Comparison of ENCODE assay signal across 1 cellular context in genomic region chr2:96164459-96165184, GRCh38.
TF ChIP-seq lines count a peak whose summit lies in the region.

No MANE protein-coding gene starts in this region.

TF ChIP-seq in GM12878, 131 proteins besides CTCF, POLR2A, EP300 and RAD21 (continued from another document and continues in another):
- no peak for TF ChIP-seq ZBTB40 (IDR thresholded peaks at IDR 0.05; ENCODE audit: borderline replicate concordance)
- TF ChIP-seq E2F4 (IDR thresholded peaks at IDR 0.05; ENCODE audit: low read depth, low read length), result no peak
- TF ChIP-seq ESRRA (IDR thresholded peaks at IDR 0.05; ENCODE audit: low read length), result no peak
- TF ChIP-seq SKIL (IDR thresholded peaks at IDR 0.05; ENCODE audit: low read depth, poor library complexity, severe bottlenecking), result peak; percentile 33
- TF ChIP-seq YY1 (IDR thresholded peaks at IDR 0.05; ENCODE audit: low read depth, low read length), result peak; percentile 73
- TF ChIP-seq IRF5 (IDR thresholded peaks at IDR 0.05; ENCODE audit: borderline replicate concordance), result no peak
- no peak for TF ChIP-seq JUND (IDR thresholded peaks at IDR 0.05; ENCODE audit: low read depth, low read length)
- TF ChIP-seq PKNOX1 (IDR thresholded peaks at IDR 0.05), result no peak
- TF ChIP-seq PML (IDR thresholded peaks at IDR 0.05; ENCODE audit: low read length), result no peak
- TF ChIP-seq ZNF592 (IDR thresholded peaks at IDR 0.05), result no peak; the same call in 1 of the 2 replicates
- TF ChIP-seq SMAD5 (IDR thresholded peaks at IDR 0.05; ENCODE audit: low read depth), result peak; percentile 73
- TF ChIP-seq HDGF (IDR thresholded peaks at IDR 0.05), result peak; percentile 88; the same call in 1 of the 2 replicates
- peak; percentile 58; the same call in 1 of the 2 replicates for TF ChIP-seq NBN (IDR thresholded peaks at IDR 0.05)
- peak; percentile 89 for TF ChIP-seq ZNF687 (IDR thresholded peaks at IDR 0.05)
- TF ChIP-seq JUNB (IDR thresholded peaks at IDR 0.05), result no peak
- peak in 1 of 2 experiments; percentile 78; a peak in 2 of 4 replicates for TF ChIP-seq BHLHE40 (IDR thresholded peaks at IDR 0.05; ENCODE audit: borderline replicate concordance in 1 of 2, low read depth in 2 of 2, low read length in 1 of 2)
- peak; percentile 88 for TF ChIP-seq USF2 (IDR thresholded peaks at IDR 0.05; ENCODE audit: borderline replicate concordance, low read depth, low read length)
- no peak for TF ChIP-seq SP1 (IDR thresholded peaks at IDR 0.05; ENCODE audit: low read depth, low read length)
- TF ChIP-seq SUPT20H (IDR thresholded peaks at IDR 0.05; ENCODE audit: borderline replicate concordance, control insufficient read depth, low read depth, low read length), result no peak
- no peak for TF ChIP-seq STAT1 (conservative IDR thresholded peaks at IDR 0.05)
- TF ChIP-seq GATAD2B (conservative IDR thresholded peaks at IDR 0.05; ENCODE audit: low read depth), result peak; percentile 86
- TF ChIP-seq ATF7 (IDR thresholded peaks at IDR 0.05; ENCODE audit: low read depth), result peak; percentile 22; the same call in 1 of the 2 replicates
- TF ChIP-seq STAT3 (IDR thresholded peaks at IDR 0.05; ENCODE audit: low read depth, low read length), result no peak
- TF ChIP-seq CEBPB (IDR thresholded peaks at IDR 0.05; ENCODE audit: borderline replicate concordance in 1 of 2, low read depth in 2 of 2, low read length in 2 of 2), result no peak
- peak; percentile 95 for TF ChIP-seq MEF2B (IDR thresholded peaks at IDR 0.05; ENCODE audit: partially characterized antibody, poor library complexity, severe bottlenecking)
- TF ChIP-seq CBX5 (IDR thresholded peaks at IDR 0.05; ENCODE audit: low read depth), result no peak
- TF ChIP-seq RFX5 (IDR thresholded peaks at IDR 0.05; ENCODE audit: low read depth, low read length), result no peak
- no peak; the same call in 1 of the 2 replicates for TF ChIP-seq LARP7 (IDR thresholded peaks at IDR 0.05)
- no peak for TF ChIP-seq ZSCAN29 (IDR thresholded peaks at IDR 0.05)
- TF ChIP-seq TCF12 (IDR thresholded peaks at IDR 0.05; ENCODE audit: low read depth, low read length), result 0 out of 2 replicates have a peak, but pooled peaks have one; percentile 32
- peak; percentile 78 for TF ChIP-seq BCL3 (IDR thresholded peaks at IDR 0.05; ENCODE audit: borderline replicate concordance, insufficient read depth, low read depth, low read length, poor library complexity, severe bottlenecking)
- peak; percentile 41; the same call in 1 of the 2 replicates for TF ChIP-seq TAF1 (IDR thresholded peaks at IDR 0.05; ENCODE audit: borderline replicate concordance, low read depth, low read length)
- TF ChIP-seq KLF5 (IDR thresholded peaks at IDR 0.05; ENCODE audit: partially characterized antibody), result no peak
- 0 out of 2 replicates have a peak, but pooled peaks have one; percentile 13 for TF ChIP-seq BCL11A (IDR thresholded peaks at IDR 0.05; ENCODE audit: low read depth, low read length)
- no peak for TF ChIP-seq SREBF1 (IDR thresholded peaks at IDR 0.05; ENCODE audit: low read length)
- TF ChIP-seq HDAC6 (IDR thresholded peaks at IDR 0.05; ENCODE audit: unreplicated experiment), result peak; percentile 48
- no peak for TF ChIP-seq MXI1 (IDR thresholded peaks at IDR 0.05; ENCODE audit: low read depth, low read length)
